Comparison of ENCODE assay signal across 21 cellular contexts in genomic region chr13:104297075-104297474, GRCh38.
"Had no signal": no experiment of that assay in that cellular context is flagged by ENCODE, and none has a peak within 500 bp of the region (broad histone marks: within the 10 kb centered on the region; RNA-seq: fewer than 3 reads in every experiment).

No MANE protein-coding gene starts in this region.

- DNase-seq: Karpas-422, KG1, MG63, NCI-H1092, NCI-H1105 treated with DMSO at 0.1 percent for 48 hours, NCI-H1436, NCI-H187, NCI-H2029, NCI-H2081 treated with DMSO at 0.1 percent for 48 hours, NCI-H2171, NCI-H226, NCI-H446, NCI-H510A, NCI-H524 treated with DMSO at 0.1 percent for 48 hours, NCI-H69, NCI-H774, Right ventricle myocardium superior, RPMI8226, SIG-M5 had no signal

- H3K4me3 ChIP-seq: MG63, SJSA1, SK-N-MC had no signal
